In the genomic region with DNA sequence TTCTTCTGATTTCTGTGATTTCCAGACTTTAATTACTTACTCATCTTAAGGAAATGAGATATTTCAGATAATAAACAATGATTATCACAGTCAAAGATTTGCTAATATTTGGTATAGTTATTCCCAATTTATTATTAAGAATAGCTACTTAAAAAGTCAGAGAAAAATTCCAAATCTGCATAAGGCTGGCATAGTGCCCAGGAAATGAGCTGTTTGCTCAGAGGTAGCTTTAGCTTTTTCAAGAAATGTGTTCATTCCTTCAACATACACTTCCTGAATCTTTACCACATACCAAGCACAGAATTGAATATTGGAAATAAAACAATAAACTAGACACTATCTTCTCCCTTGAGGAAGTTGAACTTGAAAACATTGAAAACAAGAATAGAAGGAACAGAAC, we compare ENCODE assay signal across 17 cellular contexts. TPM values are rescaled to one million over a fixed set of nuclear protein-coding genes. Genes with fewer than 3 reads are reported as not detected.
DNase-seq lines count a peak whose midpoint lies in the region; TF ChIP-seq lines count a peak whose summit lies in the region.
"Had no signal": no experiment of that assay in that cellular context is flagged by ENCODE, and none has a peak within 500 bp of the region (broad histone marks: within the 10 kb centered on the region; RNA-seq: fewer than 3 reads in every experiment).

No MANE protein-coding gene starts in this region.

- H3K36me3 Mint-ChIP-seq in MCF 10A (ENCODE audit: insufficient read depth, unreplicated experiment) = no peaks in the 10 kb centered on the region

- in situ Hi-C loops in astrocyte of the spinal cord (cut with HindIII; ENCODE audit: low sequenced_read_pairs) = no loop called here
- in situ Hi-C loops in KBM-7 (cut with MboI; ENCODE audit: low pct_unique_long_range_greater_than_20kb, low sequenced_read_pairs) = no loop called here
- in situ Hi-C loops in brain microvascular endothelial cell (cut with HindIII; ENCODE audit: low pct_ligation_motif_present, low sequenced_read_pairs) = no loop called here

- no peaks in the 10 kb centered on the region for H3K27me3 ChIP-seq in breast epithelium
- no peaks in the 10 kb centered on the region for H3K27me3 ChIP-seq in brain microvascular endothelial cell (replicated peaks)

- no peak overlapping the region for H3K27ac Mint-ChIP-seq in MCF 10A (ENCODE audit: low read depth, unreplicated experiment)

- CTCF ChIA-PET in MCF 10A (lab: Yijun Ruan, JAX) = interaction anchor here (0.5 to 0.8 kb wide), 4 partner anchors 40 to 222 kb away, joined by 3 to 4 read pairs (median 4); no protein-coding TSS in a partner anchor

- peaks cover 0 to 8% of the 10 kb centered on the region in 2 donors for H3K9me3 ChIP-seq in breast epithelium
- H3K9me3 ChIP-seq: HAP-1 had no signal

- POLR2A ChIA-PET in MCF 10A (lab: Yijun Ruan, JAX) = interaction anchor here (0.5 to 1.1 kb wide), 4 partner anchors 26 to 357 kb away, joined by 3 to 4 read pairs (median 4); no protein-coding TSS in a partner anchor

- TF ChIP-seq CTCF in MCF 10A (IDR thresholded peaks at IDR 0.05; ENCODE audit: unreplicated experiment) (no peak), breast epithelium (IDR thresholded peaks at IDR 0.05) (no peak), astrocyte of the spinal cord (IDR thresholded peaks at IDR 0.05; ENCODE audit: low read depth, low read length) (no peak), brain microvascular endothelial cell (IDR thresholded peaks at IDR 0.05; ENCODE audit: low read depth, low read length, missing control alignments) (no peak)

- no peaks in the 10 kb centered on the region for H3K9me3 Mint-ChIP-seq in MCF 10A (ENCODE audit: unreplicated experiment)

- H3K4me3 Mint-ChIP-seq in MCF 10A (ENCODE audit: unreplicated experiment) = no peak overlapping the region

- H3K4me3 ChIP-seq in breast epithelium (no peak overlapping the region), astrocyte of the spinal cord (ENCODE audit: low read depth, low read length) (no peak overlapping the region), brain microvascular endothelial cell (ENCODE audit: low read depth, low read length) (no peak overlapping the region)
- H3K4me3 ChIP-seq: GM12878, HAP-1, PC-9 had no signal

- DNase-seq in MCF 10A (ENCODE audit: unreplicated experiment) = peak; percentile 33
- no peak for DNase-seq in breast epithelium (ENCODE audit: low spot score in 2 of 2)
- DNase-seq in astrocyte of the spinal cord (ENCODE audit: low read depth, low spot score) = peak; percentile 25
- peak; percentile 0 for DNase-seq in fibroblast of peridontal ligament (ENCODE audit: extremely low read depth)
- no peak for DNase-seq in epidermal melanocyte (ENCODE audit: insufficient read length, low spot score)
- no peak for DNase-seq in KBM-7
- DNase-seq in brain microvascular endothelial cell = no peak
- no peak for DNase-seq in activated CD8-positive, alpha-beta memory T cell treated with anti-CD3 and anti-CD28 coated beads, Interleukin-2, amount 50 U/mL, for 48 hours
- DNase-seq: C1 segment of cervical spinal cord, NCI-H1048, NCI-H2107, NCI-H345, PC-9 had no signal

- H3K4me1 Mint-ChIP-seq in MCF 10A (ENCODE audit: insufficient read depth, unreplicated experiment) = peaks cover 5% of the 10 kb centered on the region

- no peak for TF ChIP-seq POLR2A in breast epithelium (IDR thresholded peaks at IDR 0.05)

- BruUV-seq in MCF 10A (replicated peaks; lab: Mats Ljungman, UMichigan) = no TSS peak

- intact Hi-C loops in MCF 10A (cut with micrococcal nuclease) (no loop called here), breast epithelium (cut with DNase I; ENCODE audit: low total_unique reads) (no loop called here)

- H3K36me3 ChIP-seq in breast epithelium = no peaks in the 10 kb centered on the region
- H3K36me3 ChIP-seq in brain microvascular endothelial cell (replicated peaks) = no peaks in the 10 kb centered on the region
- H3K36me3 ChIP-seq: HAP-1 had no signal

- H3K27ac ChIP-seq in breast epithelium (no peak overlapping the region), brain microvascular endothelial cell (no peak overlapping the region)
- H3K27ac ChIP-seq: 22Rv1, PC-9 had no signal

- H3K27me3 Mint-ChIP-seq in MCF 10A (ENCODE audit: insufficient read depth, unreplicated experiment) = peaks cover 42% of the 10 kb centered on the region

- no peaks in the 10 kb centered on the region for H3K4me1 ChIP-seq in breast epithelium
- H3K4me1 ChIP-seq: HAP-1 had no signal

RNA-seq across cellular contexts. Expression of gene KCNK1, which starts 44.3 kb away (rescaled TPM):
- total RNA-seq in MCF 10A (2022) = 24.3 and 41.3 TPM in 2 replicates
- 1 to 10 TPM in 2 of 3 donors, under 1 TPM in 1; 0.96 to 9.1 (median 5.2) TPM for total RNA-seq in breast epithelium
- total RNA-seq: LHCN-M2 had no signal

Comparison
In these comparisons a context has a peak if more than half of its experiments do, and no peak if none do; other contexts are left out.
1. DNase-seq: peak in MCF 10A (single experiment), astrocyte of the spinal cord (single experiment) and fibroblast of peridontal ligament (single experiment); none in breast epithelium (0 of 2), epidermal melanocyte (single experiment), KBM-7 (single experiment), brain microvascular endothelial cell (single experiment) and activated CD8-positive, alpha-beta memory T cell treated with anti-CD3 and anti-CD28 coated beads, Interleukin-2, amount 50 U/mL, for 48 hours (single experiment).